In genomic region chr3:132787616-132788015, GRCh38 we compare ENCODE assay signal across 12 cellular contexts.
A peak's percentile ranks its signal among the peaks of the same experiment; 100 is the strongest.
DNase-seq lines count a peak whose midpoint lies in the region; ATAC-seq and TF ChIP-seq lines count a peak whose summit lies in the region.
"Had no signal": no experiment of that assay in that cellular context is flagged by ENCODE, and none has a peak within 500 bp of the region (broad histone marks: within the 10 kb centered on the region; RNA-seq: fewer than 3 reads in every experiment).

No MANE protein-coding gene starts in this region.

- H3K27me3 ChIP-seq in left ventricle myocardium inferior (ENCODE audit: low read depth) (no peaks in the 10 kb centered on the region), skeletal muscle tissue (ENCODE audit: control insufficient read depth in 3 of 3, insufficient read depth in 3 of 3, low read length in 3 of 3) (no peaks in the 10 kb centered on the region)

- no peak overlapping the region for H3K27ac Mint-ChIP-seq in HFFc6
- H3K27ac Mint-ChIP-seq: activated naive CD4-positive, alpha-beta T cell treated with anti-CD3 and anti-CD28 coated beads for 36 hours; dendritic cell treated with granulocyte-macrophage colony-stimulating factor and Interleukin-4, amounts not matched to agents 40 ng/mL and 50 ng/mL, for 4 days had no signal

- H3K9me3 ChIP-seq in left ventricle myocardium inferior (replicated peaks) (no peaks in the 10 kb centered on the region), skeletal muscle tissue (ENCODE audit: control insufficient read depth in 3 of 3, low read length in 3 of 3) (no peaks in the 10 kb centered on the region)

- H3K36me3 ChIP-seq in left ventricle myocardium inferior: no peaks in the 10 kb centered on the region
- H3K36me3 ChIP-seq in skeletal muscle tissue (ENCODE audit: control insufficient read depth in 3 of 3, insufficient read depth in 3 of 3, low read length in 3 of 3): no peaks in the 10 kb centered on the region

- no peaks in the 10 kb centered on the region for H3K36me3 Mint-ChIP-seq in HFFc6 (ENCODE audit: low read depth)

- H3K4me1 ChIP-seq in left ventricle myocardium inferior: peaks cover 34% of the 10 kb centered on the region
- peaks cover 7 to 13% (median 8%) of the 10 kb centered on the region in 3 donors for H3K4me1 ChIP-seq in skeletal muscle tissue (ENCODE audit: control insufficient read depth in 3 of 3, insufficient read depth in 3 of 3, low read length in 3 of 3)

- TF ChIP-seq CTCF in left ventricle myocardium inferior (IDR thresholded peaks at IDR 0.05; ENCODE audit: borderline replicate concordance) (no peak), HFFc6 (IDR thresholded peaks at IDR 0.05) (no peak)

- H3K4me1 Mint-ChIP-seq in HFFc6 (ENCODE audit: low read depth): peaks cover 20% of the 10 kb centered on the region; the same call in 1 of the 2 replicates

- H3K27ac ChIP-seq in left ventricle myocardium inferior (replicated peaks) (peak overlapping the region; percentile 82), skeletal muscle tissue (ENCODE audit: low read depth, low read length) (peak overlapping the region; percentile 6)

- H3K9ac ChIP-seq in skeletal muscle tissue (ENCODE audit: low read depth in 1 of 3, low read length in 3 of 3): no peak overlapping the region

- H3K4me3 ChIP-seq in left ventricle myocardium inferior: no peak overlapping the region
- H3K4me3 ChIP-seq in skeletal muscle tissue (ENCODE audit: low read length in 3 of 3): no peak overlapping the region

- H3K4me3 Mint-ChIP-seq in HFFc6: no peak overlapping the region
- H3K4me3 Mint-ChIP-seq: activated naive CD4-positive, alpha-beta T cell treated with anti-CD3 and anti-CD28 coated beads for 36 hours; dendritic cell treated with granulocyte-macrophage colony-stimulating factor and Interleukin-4, amounts not matched to agents 40 ng/mL and 50 ng/mL, for 4 days had no signal

- DNase-seq in NCI-H2029 (lab: John Stamatoyannopoulos, UW) (peak; percentile 65), astrocyte of the hippocampus (ENCODE audit: low read depth, low spot score) (peak; percentile 42), left ventricle myocardium inferior (no peak), HFFc6 (no peak), RKO (ENCODE audit: low spot score) (no peak)
- DNase-seq: activated CD4-positive, alpha-beta T cell treated with anti-CD3 and anti-CD28 coated beads for 48 hours; activated naive CD4-positive, alpha-beta T cell treated with anti-CD3 and anti-CD28 coated beads for 36 hours; NCI-H69 had no signal

- H3K9me3 Mint-ChIP-seq in HFFc6: 0 out of 2 replicates have a peak, but pooled peaks cover under 1% of the 10 kb centered on the region
- H3K9me3 Mint-ChIP-seq: activated naive CD4-positive, alpha-beta T cell treated with anti-CD3 and anti-CD28 coated beads for 36 hours; dendritic cell treated with granulocyte-macrophage colony-stimulating factor and Interleukin-4, amounts not matched to agents 40 ng/mL and 50 ng/mL, for 4 days had no signal

- peaks cover 6% of the 10 kb centered on the region; the same call in 1 of the 2 replicates for H3K27me3 Mint-ChIP-seq in HFFc6 (ENCODE audit: insufficient read depth)
- H3K27me3 Mint-ChIP-seq: dendritic cell treated with granulocyte-macrophage colony-stimulating factor and Interleukin-4, amounts not matched to agents 40 ng/mL and 50 ng/mL, for 4 days had no signal

- ATAC-seq in GM18519 (IDR thresholded peaks at IDR 0.05; ENCODE audit: low FRiP score, unreplicated experiment): no peak
- ATAC-seq in HG02870 (IDR thresholded peaks at IDR 0.05; ENCODE audit: unreplicated experiment): no peak

- intact Hi-C loops in left ventricle myocardium inferior (cut with micrococcal nuclease): no loop called here

Comparison
In these comparisons a context has a peak if more than half of its experiments do, and no peak if none do; other contexts are left out.
1. DNase-seq: peak in NCI-H2029 (single experiment) and astrocyte of the hippocampus (single experiment); none in left ventricle myocardium inferior (single experiment), HFFc6 (single experiment) and RKO (single experiment).